ENCODE assay signal across 33 cellular contexts in the genomic region with DNA sequence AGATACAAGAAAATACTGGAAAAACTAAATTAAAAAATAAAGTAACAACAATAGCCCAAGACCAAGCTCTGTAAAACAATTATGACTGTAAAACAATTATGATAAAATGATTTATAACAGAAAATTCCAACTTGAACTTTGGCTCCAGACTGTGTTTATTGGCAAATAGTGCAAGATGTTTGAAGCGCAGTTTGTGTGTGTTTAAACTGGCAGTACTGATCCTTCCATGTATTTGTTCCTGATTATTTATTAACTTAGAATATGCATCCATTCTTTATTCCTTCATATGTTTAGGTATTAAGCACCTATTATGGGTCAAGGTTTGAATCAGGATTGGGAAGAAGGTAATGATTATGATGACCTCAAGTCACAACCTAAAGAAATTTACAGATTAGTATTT.
"Had no signal": no experiment of that assay in that cellular context is flagged by ENCODE, and none has a peak within 500 bp of the region (broad histone marks: within the 10 kb centered on the region; RNA-seq: fewer than 3 reads in every experiment).

No MANE protein-coding gene starts in this region.

- ATAC-seq: activated CD4-positive, alpha-beta T cell treated with anti-CD3 and anti-CD28 coated beads for 36 hours; activated CD4-positive, CD25-positive, alpha-beta regulatory T cell treated with anti-CD3 and anti-CD28 coated beads, Interleukin-2, amount 50 U/mL, for 24 hours; activated CD8-positive, alpha-beta memory T cell treated with anti-CD3 and anti-CD28 coated beads, Interleukin-2, amount 10 ng/mL, durations not matched to agents 7 days and 5 days; activated CD8-positive, alpha-beta T cell treated with anti-CD3 and anti-CD28 coated beads, Interleukin-2, amount 10 ng/mL, durations not matched to agents 7 days and 5 days; activated naive CD8-positive, alpha-beta T cell treated with anti-CD3 and anti-CD28 coated beads, Interleukin-2, amount 50 U/mL, for 24 hours; WTC11 had no signal

- H3K4me3 ChIP-seq: ascending aorta, cardiac muscle cell had no signal

- DNase-seq: activated CD4-positive, alpha-beta memory T cell treated with anti-CD3 and anti-CD28 coated beads, Interleukin-2, amount 10 ng/mL, durations not matched to agents 7 days and 5 days; activated CD4-positive, alpha-beta T cell treated with anti-CD3 and anti-CD28 coated beads for 1 hour; activated CD4-positive, alpha-beta T cell treated with anti-CD3 and anti-CD28 coated beads for 36 hours; activated CD4-positive, alpha-beta T cell treated with anti-CD3 and anti-CD28 coated beads for 48 hours; activated CD4-positive, alpha-beta T cell treated with anti-CD3 and anti-CD28 coated beads, Interleukin-2, amount 10 ng/mL, durations not matched to agents 7 days and 5 days; activated CD4-positive, alpha-beta T cell treated with anti-CD3 and anti-CD28 coated beads, Interleukin-2, amount 50 U/mL, for 48 hours; activated CD4-positive, CD25-positive, alpha-beta regulatory T cell; activated CD8-positive, alpha-beta memory T cell treated with anti-CD3 and anti-CD28 coated beads for 24 hours; activated CD8-positive, alpha-beta memory T cell treated with anti-CD3 and anti-CD28 coated beads, Interleukin-2, amount 10 ng/mL, durations not matched to agents 7 days and 5 days; activated CD8-positive, alpha-beta memory T cell treated with anti-CD3 and anti-CD28 coated beads, Interleukin-2, amount 50 U/mL, for 48 hours; activated CD8-positive, alpha-beta T cell treated with anti-CD3 and anti-CD28 coated beads, Interleukin-2, amount 10 ng/mL, durations not matched to agents 7 days and 5 days; activated effector memory CD4-positive, alpha-beta T cell treated with Interleukin-2 at 50 U/mL for 16 hours; activated gamma-delta T cell; activated naive CD4-positive, alpha-beta T cell treated with anti-CD3 and anti-CD28 coated beads, Interleukin-2, amount 10 ng/mL, durations not matched to agents 7 days and 5 days; activated naive CD4-positive, alpha-beta T cell treated with Interleukin-2 at 50 U/mL for 16 hours; activated naive CD8-positive, alpha-beta T cell treated with anti-CD3 and anti-CD28 coated beads, Interleukin-2, amount 10 ng/mL, durations not matched to agents 7 days and 5 days; activated naive CD8-positive, alpha-beta T cell treated with anti-CD3 and anti-CD28 coated beads, Interleukin-2, amount 50 U/mL, for 24 hours; activated T-cell treated with anti-CD3 and anti-CD28 coated beads, Interleukin-2, amount 50 U/mL, for 24 hours; activated T-cell treated with anti-CD3 and anti-CD28 coated beads, Interleukin-2, amount 50 U/mL, for 48 hours; amygdala; anterior cingulate cortex; caudate nucleus; cerebellar nuclear complex; T-helper 1 cell; T-helper 2 cell; T-helper 9 cell; WERI-Rb-1 had no signal

- H3K36me3 ChIP-seq: ascending aorta, cardiac muscle cell, WERI-Rb-1 had no signal

- H3K27ac ChIP-seq: ascending aorta, cardiac muscle cell, WERI-Rb-1 had no signal

- FAIRE-seq: bronchial epithelial cell, TTC549 had no signal

- H3K4me1 ChIP-seq: ascending aorta had no signal

- H3K27me3 ChIP-seq: ascending aorta, cardiac muscle cell had no signal
